ENCODE assay signal across 25 cellular contexts in genomic region chr9:93354451-93354850, GRCh38.
DNase-seq lines count a peak whose midpoint lies in the region; ATAC-seq and TF ChIP-seq lines count a peak whose summit lies in the region.
"Had no signal": no experiment of that assay in that cellular context is flagged by ENCODE, and none has a peak within 500 bp of the region (broad histone marks: within the 10 kb centered on the region; RNA-seq: fewer than 3 reads in every experiment).

No MANE protein-coding gene starts in this region.

- no peaks in the 10 kb centered on the region for H3K27me3 Mint-ChIP-seq in stimulated activated naive CD8-positive, alpha-beta T cell treated with anti-CD3 and anti-CD28 coated beads, Interleukin-15, amount 100 ng/mL, for 72 hours
- H3K27me3 Mint-ChIP-seq in mesothelial cell of epicardium (ENCODE audit: low read depth), result peaks cover 36% of the 10 kb centered on the region

- no peaks in the 10 kb centered on the region for H3K9me3 Mint-ChIP-seq in stimulated activated naive CD8-positive, alpha-beta T cell treated with anti-CD3 and anti-CD28 coated beads, Interleukin-15, amount 100 ng/mL, for 72 hours
- H3K9me3 Mint-ChIP-seq in mesothelial cell of epicardium, result no peaks in the 10 kb centered on the region
- H3K9me3 Mint-ChIP-seq: CD8-positive, alpha-beta T cell; dendritic cell treated with granulocyte-macrophage colony-stimulating factor and Interleukin-4, amounts not matched to agents 40 ng/mL and 50 ng/mL, for 4 days had no signal

- TF ChIP-seq CTCF in fibroblast of villous mesenchyme (IDR thresholded peaks at IDR 0.05; ENCODE audit: insufficient read depth, low read depth, low read length), result no peak
- TF ChIP-seq CTCF in gastrocnemius medialis (IDR thresholded peaks at IDR 0.05 in 4 of 5, conservative IDR thresholded peaks at IDR 0.05 in 1 of 5), result no peak
- no peak for TF ChIP-seq CTCF in uterus (IDR thresholded peaks at IDR 0.05)
- no peak for TF ChIP-seq CTCF in mesothelial cell of epicardium (IDR thresholded peaks at IDR 0.05; ENCODE audit: unreplicated experiment)

- in situ Hi-C loops in gastrocnemius medialis (cut with MboI; ENCODE audit: low sequenced_read_pairs in 4 of 4), result no loop called here

- H3K4me3 Mint-ChIP-seq in stimulated activated naive CD8-positive, alpha-beta T cell treated with anti-CD3 and anti-CD28 coated beads, Interleukin-15, amount 100 ng/mL, for 72 hours, result no peak overlapping the region
- no peak overlapping the region for H3K4me3 Mint-ChIP-seq in mesothelial cell of epicardium
- H3K4me3 Mint-ChIP-seq: CD8-positive, alpha-beta T cell; dendritic cell treated with granulocyte-macrophage colony-stimulating factor and Interleukin-4, amounts not matched to agents 40 ng/mL and 50 ng/mL, for 4 days had no signal

- DNase-seq in HT1080 (ENCODE audit: low read depth), result peak; percentile 15
- peak; percentile 1 for DNase-seq in RPMI7951 (ENCODE audit: low read depth)
- DNase-seq in fibroblast of villous mesenchyme (ENCODE audit: low read depth), result peak; percentile 8
- no peak for DNase-seq in gastrocnemius medialis
- DNase-seq in uterus, result no peak
- no peak for DNase-seq in stimulated activated naive CD8-positive, alpha-beta T cell treated with anti-CD3 and anti-CD28 coated beads, Interleukin-15, amount 100 ng/mL, for 72 hours
- DNase-seq in mesothelial cell of epicardium (ENCODE audit: low spot score in 2 of 2, unreplicated experiment in 2 of 2), result no peak
- DNase-seq: activated T-cell treated with anti-CD3 and anti-CD28 coated beads, Interleukin-2, amount 50 U/mL, for 1 hour; CD8-positive, alpha-beta T cell; DMS53; foreskin melanocyte; hippocampal formation; IMR-90; islet precursor cell; MG63; NCI-H146; NCI-H526; nucleus accumbens; SHP77; stimulated activated CD4-positive, alpha-beta T cell treated with anti-CD3 and anti-CD28 coated beads, Interleukin-12 subunit alpha, Interleukin-12 subunit beta, amount 100 ng/mL, for 4 hours; stimulated activated CD4-positive, alpha-beta T cell treated with anti-CD3 and anti-CD28 coated beads, Interleukin-4, amount 100 ng/mL, for 4 hours; stimulated activated naive CD8-positive, alpha-beta T cell treated with anti-CD3 and anti-CD28 coated beads, Interleukin-15, Interleukin-2, amounts not matched to agents 100 U/mL and 50 U/mL, for 24 hours; thyroid gland had no signal

- intact Hi-C loops in gastrocnemius medialis (cut with DNase I; ENCODE audit: low total_unique reads), result loop anchor here (5.0 kb wide), 1 partner anchor 158 kb away; no protein-coding TSS in a partner anchor
- intact Hi-C loops in uterus (cut with DNase I; ENCODE audit: low total_unique reads), result no loop called here

- H3K4me1 ChIP-seq in gastrocnemius medialis (peaks cover 0 to 13% of the 10 kb centered on the region in 2 donors), uterus (no peaks in the 10 kb centered on the region)
- H3K4me1 ChIP-seq: right atrium auricular region, thyroid gland had no signal

- H3K27ac ChIP-seq in gastrocnemius medialis, result peak overlapping the region; percentile 51 to 83 (median 70)
- no peak overlapping the region for H3K27ac ChIP-seq in uterus
- H3K27ac ChIP-seq: right atrium auricular region, thyroid gland had no signal

- H3K4me3 ChIP-seq in fibroblast of villous mesenchyme (ENCODE audit: low read depth, low read length), result no peak overlapping the region
- no peak overlapping the region for H3K4me3 ChIP-seq in gastrocnemius medialis
- no peak overlapping the region for H3K4me3 ChIP-seq in uterus
- H3K4me3 ChIP-seq: MG63, right atrium auricular region, thyroid gland had no signal

- H3K4me1 Mint-ChIP-seq in stimulated activated naive CD8-positive, alpha-beta T cell treated with anti-CD3 and anti-CD28 coated beads, Interleukin-15, amount 100 ng/mL, for 72 hours, result peaks cover 14% of the 10 kb centered on the region
- no peaks in the 10 kb centered on the region for H3K4me1 Mint-ChIP-seq in mesothelial cell of epicardium

- peak; percentile 61 to 77 for ATAC-seq in gastrocnemius medialis
- ATAC-seq in stimulated activated naive CD8-positive, alpha-beta T cell treated with anti-CD3 and anti-CD28 coated beads, Interleukin-15, amount 100 ng/mL, for 72 hours, result no peak
- ATAC-seq: CD8-positive, alpha-beta T cell; stimulated activated naive CD8-positive, alpha-beta T cell treated with anti-CD3 and anti-CD28 coated beads, Interleukin-15, Interleukin-2, amounts not matched to agents 100 U/mL and 50 U/mL, for 24 hours had no signal

- H3K27me3 ChIP-seq in gastrocnemius medialis, result no peaks in the 10 kb centered on the region
- H3K27me3 ChIP-seq in uterus, result no peaks in the 10 kb centered on the region
- H3K27me3 ChIP-seq: MG63, right atrium auricular region, thyroid gland had no signal

- H3K36me3 Mint-ChIP-seq in mesothelial cell of epicardium, result no peaks in the 10 kb centered on the region
- H3K36me3 Mint-ChIP-seq: CD8-positive, alpha-beta T cell had no signal

- TF ChIP-seq POLR2A in gastrocnemius medialis (IDR thresholded peaks at IDR 0.05) (no peak), uterus (IDR thresholded peaks at IDR 0.05) (no peak)

- H3K36me3 ChIP-seq in gastrocnemius medialis, result no peaks in the 10 kb centered on the region
- no peaks in the 10 kb centered on the region for H3K36me3 ChIP-seq in uterus
- H3K36me3 ChIP-seq: MG63, right atrium auricular region, thyroid gland had no signal

- H3K9me3 ChIP-seq in gastrocnemius medialis, result no peaks in the 10 kb centered on the region
- H3K9me3 ChIP-seq in uterus, result no peaks in the 10 kb centered on the region
- H3K9me3 ChIP-seq: MG63, right atrium auricular region, thyroid gland had no signal

- no peak overlapping the region for H3K27ac Mint-ChIP-seq in stimulated activated naive CD8-positive, alpha-beta T cell treated with anti-CD3 and anti-CD28 coated beads, Interleukin-15, amount 100 ng/mL, for 72 hours
- H3K27ac Mint-ChIP-seq in mesothelial cell of epicardium, result no peak overlapping the region
- H3K27ac Mint-ChIP-seq: CD8-positive, alpha-beta T cell; dendritic cell treated with granulocyte-macrophage colony-stimulating factor and Interleukin-4, amounts not matched to agents 40 ng/mL and 50 ng/mL, for 4 days had no signal

Comparison
In these comparisons a context has a peak if more than half of its experiments do, and no peak if none do; other contexts are left out.
1. DNase-seq: peak in HT1080 (single experiment), RPMI7951 (single experiment) and fibroblast of villous mesenchyme (single experiment); none in gastrocnemius medialis (0 of 2), uterus (0 of 2), stimulated activated naive CD8-positive, alpha-beta T cell treated with anti-CD3 and anti-CD28 coated beads, Interleukin-15, amount 100 ng/mL, for 72 hours (0 of 2) and mesothelial cell of epicardium (0 of 2).
2. H3K27ac ChIP-seq: peak in gastrocnemius medialis (4 of 4); none in uterus (0 of 2).